In genomic region chr18:48674198-48674721, GRCh38 we compare ENCODE assay signal across 17 cellular contexts.
DNase-seq lines count a peak whose midpoint lies in the region; ATAC-seq and TF ChIP-seq lines count a peak whose summit lies in the region.
"Had no signal": no experiment of that assay in that cellular context is flagged by ENCODE, and none has a peak within 500 bp of the region (broad histone marks: within the 10 kb centered on the region; RNA-seq: fewer than 3 reads in every experiment).

No MANE protein-coding gene starts in this region.

- ATAC-seq in GM21825 (IDR thresholded peaks at IDR 0.05; ENCODE audit: unreplicated experiment): no peak
- no peak for ATAC-seq in HG03159 (IDR thresholded peaks at IDR 0.05; ENCODE audit: unreplicated experiment)

- no peak overlapping the region for H3K27ac Mint-ChIP-seq in immature natural killer cell
- H3K27ac Mint-ChIP-seq: activated CD4-positive, alpha-beta memory T cell treated with anti-CD3 and anti-CD28 coated beads for 36 hours; CD8-positive, alpha-beta T cell; naive thymus-derived CD4-positive, alpha-beta T cell; stimulated activated memory B cell treated with anti-CD40 and anti-IgM and Interleukin-4, amounts not matched to agents 10 μg/mL and 1 μg/mL and 100 μg/mL, for 72 hours had no signal

- no peak overlapping the region for H3K4me3 Mint-ChIP-seq in immature natural killer cell
- H3K4me3 Mint-ChIP-seq: activated CD4-positive, alpha-beta memory T cell treated with anti-CD3 and anti-CD28 coated beads for 36 hours; CD8-positive, alpha-beta T cell; IgD-negative memory B cell; naive thymus-derived CD4-positive, alpha-beta T cell; stimulated activated memory B cell treated with anti-CD40 and anti-IgM and Interleukin-4, amounts not matched to agents 10 μg/mL and 1 μg/mL and 100 μg/mL, for 72 hours had no signal

- intact Hi-C loops in ovary (cut with DNase I): loop anchor here (10.0 kb wide), 5 partner anchors 101 to 821 kb away; partner anchors contain the start of genes SMAD7 (in 2 of the 4), C18orf32 (in 1 of the 4) and RPL17 (in 1 of the 4)

- H3K27me3 Mint-ChIP-seq in immature natural killer cell (ENCODE audit: low read depth in 3 of 3): peaks cover 0 to 2% (median 2%) of the 10 kb centered on the region in 3 donors
- H3K27me3 Mint-ChIP-seq: activated CD4-positive, alpha-beta memory T cell treated with anti-CD3 and anti-CD28 coated beads for 36 hours; IgD-negative memory B cell; naive thymus-derived CD4-positive, alpha-beta T cell; stimulated activated memory B cell treated with anti-CD40 and anti-IgM and Interleukin-4, amounts not matched to agents 10 μg/mL and 1 μg/mL and 100 μg/mL, for 72 hours had no signal

- TF ChIP-seq EP300 in ovary (IDR thresholded peaks at IDR 0.05): no peak

- peaks cover 7 to 11% (median 8%) of the 10 kb centered on the region in 3 donors for H3K36me3 Mint-ChIP-seq in immature natural killer cell

- H3K9me3 ChIP-seq in ovary: peaks cover 0 to 6% of the 10 kb centered on the region in 2 donors

- H3K27ac ChIP-seq in ovary: no peak overlapping the region

- WGBS in ovary, 3 donors: 72 to 74% (median 73%) methylated on average over 5 of the region's 5 CpGs

- H3K36me3 ChIP-seq in ovary: peaks cover 6% of the 10 kb centered on the region

- DNase-seq in GM03348 (ENCODE audit: low spot score) (peak; percentile 33), RPMI7951 (ENCODE audit: low read depth) (peak; percentile 37), fibroblast of the aortic adventitia (ENCODE audit: low read depth) (peak; percentile 85), ovary (peak in 4 of 5 donors; percentile 12 to 38 (median 31)), middle frontal gyrus (ENCODE audit: extremely low spot score, low spot score) (no peak), immature natural killer cell (no peak)
- DNase-seq: activated CD4-positive, alpha-beta memory T cell treated with anti-CD3 and anti-CD28 coated beads for 36 hours; CD8-positive, alpha-beta T cell; central memory CD4-positive, alpha-beta T cell; GDM1; naive thymus-derived CD4-positive, alpha-beta T cell; NCI-H146; retina had no signal

- no peaks in the 10 kb centered on the region for H3K27me3 ChIP-seq in ovary

- TF ChIP-seq POLR2A in ovary (IDR thresholded peaks at IDR 0.05): no peak

- H3K4me3 ChIP-seq in fibroblast of the aortic adventitia (ENCODE audit: low read depth, low read length) (no peak overlapping the region), ovary (no peak overlapping the region)

- TF ChIP-seq CTCF in fibroblast of the aortic adventitia (IDR thresholded peaks at IDR 0.05; ENCODE audit: insufficient read depth, low read length) (no peak), ovary (IDR thresholded peaks at IDR 0.05) (no peak)

- peaks cover 1% of the 10 kb centered on the region for H3K4me1 ChIP-seq in ovary (ENCODE audit: insufficient read depth)

- H3K9me3 Mint-ChIP-seq in immature natural killer cell: peaks cover 0 to 6% (median 0%) of the 10 kb centered on the region in 6 donors

- H3K4me1 Mint-ChIP-seq in immature natural killer cell: peaks cover 0 to 2% of the 10 kb centered on the region in 2 donors

Comparison
In these comparisons a context has a peak if more than half of its experiments do, and no peak if none do; other contexts are left out.
1. DNase-seq: peak in GM03348 (single experiment), RPMI7951 (single experiment), fibroblast of the aortic adventitia (single experiment) and ovary (4 of 5); none in middle frontal gyrus (single experiment) and immature natural killer cell (0 of 3).